In genomic region chr18:59575995-59576394, GRCh38 we compare ENCODE assay signal across 21 cellular contexts.
A peak's percentile ranks its signal among the peaks of the same experiment; 100 is the strongest.
DNase-seq lines count a peak whose midpoint lies in the region; ATAC-seq and TF ChIP-seq lines count a peak whose summit lies in the region.
"Had no signal": no experiment of that assay in that cellular context is flagged by ENCODE, and none has a peak within 500 bp of the region (broad histone marks: within the 10 kb centered on the region; RNA-seq: fewer than 3 reads in every experiment).

No MANE protein-coding gene starts in this region.

- no peaks in the 10 kb centered on the region for H3K36me3 Mint-ChIP-seq in CD8-positive, alpha-beta T cell
- no peaks in the 10 kb centered on the region for H3K36me3 Mint-ChIP-seq in activated CD4-positive, alpha-beta T cell treated with anti-CD3 and anti-CD28 coated beads, Interleukin-2, amount 10 ng/mL, durations not matched to agents 24 days and 14 days (ENCODE audit: low read depth)

- H3K4me3 ChIP-seq in epithelial cell of esophagus (ENCODE audit: low read length) = no peak overlapping the region
- no peak overlapping the region for H3K4me3 ChIP-seq in CD8-positive, alpha-beta T cell (ENCODE audit: low read depth, low read length)
- H3K4me3 ChIP-seq: GM12878, SJCRH30 had no signal

- H3K27me3 ChIP-seq in CD8-positive, alpha-beta T cell (ENCODE audit: insufficient read depth, low read length) = no peaks in the 10 kb centered on the region
- H3K27me3 ChIP-seq: SJCRH30 had no signal

- CTCF ChIA-PET in CD8-positive, alpha-beta T cell (lab: Charles Lee) = no interaction called here

- intact Hi-C loops in CD8-positive, alpha-beta T cell (cut with DNase I, micrococcal nuclease) = no loop called here
- intact Hi-C loops in activated CD4-positive, alpha-beta T cell treated with anti-CD3 and anti-CD28 coated beads, Interleukin-2, amount 10 ng/mL, durations not matched to agents 24 days and 14 days (cut with micrococcal nuclease) = no loop called here

- peaks cover 3% of the 10 kb centered on the region for H3K9me3 Mint-ChIP-seq in CD8-positive, alpha-beta T cell
- H3K9me3 Mint-ChIP-seq in activated CD4-positive, alpha-beta T cell treated with anti-CD3 and anti-CD28 coated beads, Interleukin-2, amount 10 ng/mL, durations not matched to agents 24 days and 14 days = no peaks in the 10 kb centered on the region

- no peaks in the 10 kb centered on the region for H3K4me1 ChIP-seq in CD8-positive, alpha-beta T cell (ENCODE audit: insufficient read depth, low read length)
- H3K4me1 ChIP-seq: SJCRH30 had no signal

- H3K27ac Mint-ChIP-seq in CD8-positive, alpha-beta T cell = no peak overlapping the region
- no peak overlapping the region for H3K27ac Mint-ChIP-seq in activated CD4-positive, alpha-beta T cell treated with anti-CD3 and anti-CD28 coated beads, Interleukin-2, amount 10 ng/mL, durations not matched to agents 24 days and 14 days

- POLR2A ChIA-PET in CD8-positive, alpha-beta T cell (lab: Charles Lee) = no interaction called here

- no peaks in the 10 kb centered on the region for H3K4me1 Mint-ChIP-seq in CD8-positive, alpha-beta T cell (ENCODE audit: low read depth)
- H3K4me1 Mint-ChIP-seq in activated CD4-positive, alpha-beta T cell treated with anti-CD3 and anti-CD28 coated beads, Interleukin-2, amount 10 ng/mL, durations not matched to agents 24 days and 14 days = no peaks in the 10 kb centered on the region

- no peak for ATAC-seq in CD8-positive, alpha-beta T cell
- ATAC-seq: GM12878, HCT116 had no signal

- peak; percentile 58 for DNase-seq in DMS53 (lab: John Stamatoyannopoulos, UW)
- no peak for DNase-seq in DMS53 treated with DMSO at 0.1 percent for 48 hours (lab: John Stamatoyannopoulos, UW; ENCODE audit: unreplicated experiment)
- peak; percentile 33 for DNase-seq in NCI-H1048 (lab: John Stamatoyannopoulos, UW)
- peak; percentile 20 to 45 for DNase-seq in NCI-H526 (lab: John Stamatoyannopoulos, UW)
- DNase-seq in epithelial cell of esophagus (ENCODE audit: low read depth) = peak; percentile 29
- DNase-seq in CD8-positive, alpha-beta T cell = no peak
- no peak for DNase-seq in activated CD4-positive, alpha-beta T cell treated with anti-CD3 and anti-CD28 coated beads, Interleukin-2, amount 10 ng/mL, durations not matched to agents 24 days and 14 days
- DNase-seq in activated effector memory CD4-positive, alpha-beta T cell treated with Interleukin-2 at 50 U/mL for 16 hours = no peak
- DNase-seq: AML-193, DMS 273 treated with DMSO at 0.1 percent for 48 hours, GDM1, GOT3, Kasumi-1, MM.1S, NCI-H1092 treated with DMSO at 0.1 percent for 48 hours, NCI-H2107, SJCRH30 had no signal

- H3K27ac ChIP-seq in CD8-positive, alpha-beta T cell (ENCODE audit: low read depth, low read length) = no peak overlapping the region
- H3K27ac ChIP-seq: 22Rv1, C4-2B, SJCRH30 had no signal

- H3K36me3 ChIP-seq in CD8-positive, alpha-beta T cell (ENCODE audit: insufficient read depth, low read length) = no peaks in the 10 kb centered on the region
- H3K36me3 ChIP-seq: SJCRH30 had no signal

- no peak overlapping the region for H3K4me3 Mint-ChIP-seq in CD8-positive, alpha-beta T cell
- H3K4me3 Mint-ChIP-seq in activated CD4-positive, alpha-beta T cell treated with anti-CD3 and anti-CD28 coated beads, Interleukin-2, amount 10 ng/mL, durations not matched to agents 24 days and 14 days = no peak overlapping the region

- no peaks in the 10 kb centered on the region for H3K9me3 ChIP-seq in CD8-positive, alpha-beta T cell (ENCODE audit: low read length)
- H3K9me3 ChIP-seq: SJCRH30 had no signal

- no peak for TF ChIP-seq CTCF in epithelial cell of esophagus (IDR thresholded peaks at IDR 0.05; ENCODE audit: insufficient read depth, low read depth, low read length, missing control alignments)
- TF ChIP-seq CTCF in CD8-positive, alpha-beta T cell (IDR thresholded peaks at IDR 0.05) = no peak

- H3K27me3 Mint-ChIP-seq in CD8-positive, alpha-beta T cell (ENCODE audit: low read depth) = peaks cover 5% of the 10 kb centered on the region
- peaks cover 2% of the 10 kb centered on the region for H3K27me3 Mint-ChIP-seq in activated CD4-positive, alpha-beta T cell treated with anti-CD3 and anti-CD28 coated beads, Interleukin-2, amount 10 ng/mL, durations not matched to agents 24 days and 14 days

Comparison
In these comparisons a context has a peak if more than half of its experiments do, and no peak if none do; other contexts are left out.
1. DNase-seq: peak in DMS53 (single experiment), NCI-H1048 (single experiment), NCI-H526 (2 of 2) and epithelial cell of esophagus (single experiment); none in DMS53 treated with DMSO at 0.1 percent for 48 hours (single experiment), CD8-positive, alpha-beta T cell (0 of 7), activated CD4-positive, alpha-beta T cell treated with anti-CD3 and anti-CD28 coated beads, Interleukin-2, amount 10 ng/mL, durations not matched to agents 24 days and 14 days (single experiment) and activated effector memory CD4-positive, alpha-beta T cell treated with Interleukin-2 at 50 U/mL for 16 hours (single experiment).